In the genomic region with DNA sequence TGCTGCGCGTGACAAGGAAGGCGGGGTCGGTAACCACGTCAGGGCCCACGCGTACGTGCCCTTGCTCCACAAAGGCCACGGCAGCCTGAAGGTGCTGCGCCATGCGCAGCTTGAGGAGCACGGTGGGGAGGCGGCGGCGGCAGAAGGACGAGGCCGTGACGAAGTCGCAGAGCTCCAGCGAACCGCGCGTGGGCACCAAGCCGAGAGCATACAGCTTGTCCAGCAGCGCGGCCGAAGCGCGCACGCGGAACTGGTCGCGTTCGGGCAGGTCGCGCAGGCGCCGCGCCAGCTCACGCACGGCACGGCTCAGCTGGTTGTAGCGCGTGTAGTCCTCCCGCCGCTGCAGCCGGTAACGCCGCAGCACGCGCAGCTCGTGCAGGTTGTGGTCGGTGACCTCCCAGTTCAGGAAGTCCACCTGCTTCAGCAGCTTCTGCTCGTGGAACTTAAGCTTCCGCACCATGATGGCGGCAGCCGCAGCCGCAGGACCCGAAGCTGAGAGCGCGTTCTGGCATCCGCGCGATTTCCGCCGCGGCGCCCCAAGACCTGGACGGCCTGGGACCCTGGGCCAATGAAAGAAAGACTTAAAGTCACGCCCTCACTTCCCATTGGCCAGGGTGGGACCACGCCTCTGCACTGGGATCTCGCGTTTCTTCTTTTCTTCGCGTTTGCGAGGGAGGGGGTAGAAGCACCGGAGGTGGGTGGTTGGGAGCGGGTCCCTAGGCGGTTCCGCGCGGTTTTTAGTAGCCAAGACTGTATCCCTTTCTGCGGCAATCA, we compare ENCODE assay signal across 8 cellular contexts. TPM values are rescaled to one million over a fixed set of nuclear protein-coding genes. Genes with fewer than 3 reads are reported as not detected.
A peak's percentile ranks its signal among the peaks of the same experiment; 100 is the strongest.
DNase-seq lines count a peak whose midpoint lies in the region; ATAC-seq lines count a peak whose summit lies in the region.

A gene with protein sequence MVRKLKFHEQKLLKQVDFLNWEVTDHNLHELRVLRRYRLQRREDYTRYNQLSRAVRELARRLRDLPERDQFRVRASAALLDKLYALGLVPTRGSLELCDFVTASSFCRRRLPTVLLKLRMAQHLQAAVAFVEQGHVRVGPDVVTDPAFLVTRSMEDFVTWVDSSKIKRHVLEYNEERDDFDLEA (minus strand): TSS at position 516 of the 774 bp plus-strand sequence. CDS start 56 bp downstream, at position 460.

- H3K4me1 ChIP-seq in CD8-positive, alpha-beta memory T cell (ENCODE audit: insufficient read depth, low read length): peaks cover 33% of the 10 kb centered on the region

- H3K27ac ChIP-seq in CD8-positive, alpha-beta memory T cell (ENCODE audit: low read depth, low read length): peak within 1 kb of the TSS; percentile 92

- DNase-seq in CD8-positive, alpha-beta memory T cell: peak; percentile 87 to 95 (median 92)
- DNase-seq in HS-5 (ENCODE audit: low read depth) (peak; percentile 85), lung microvascular endothelial cell (ENCODE audit: low read depth in 2 of 2) (peak; percentile 97)
- DNase-seq in NK-92 treated with Interleukin-12 subunit alpha and Interleukin-12 subunit beta, amount 100 ng/mL, for 24 hours (lab: John Stamatoyannopoulos, UW): peak; percentile 93
- DNase-seq in activated CD8-positive, alpha-beta memory T cell treated with anti-CD3 and anti-CD28 coated beads for 24 hours: peak; percentile 94
- peak; percentile 87 for DNase-seq in effector CD8-positive, alpha-beta T cell (lab: John Stamatoyannopoulos, UW)
- peak; percentile 83 to 94 (median 86) for DNase-seq in stimulated activated CD4-positive, alpha-beta T cell treated with anti-CD3 and anti-CD28 coated beads, TNF-alpha, amount 100 ng/mL, for 48 hours (ENCODE audit: low read depth in 3 of 3)

- peaks cover 0 to 36% (median 2%) of the 10 kb centered on the region in 3 donors for H3K36me3 Mint-ChIP-seq in CD8-positive, alpha-beta memory T cell

- H3K4me3 ChIP-seq in CD8-positive, alpha-beta memory T cell (ENCODE audit: low read length): peak within 1 kb of the TSS; percentile 77

- H3K27ac Mint-ChIP-seq in CD8-positive, alpha-beta memory T cell: peak within 1 kb of the TSS; percentile 89 to 97 (median 96)

- H3K4me1 Mint-ChIP-seq in CD8-positive, alpha-beta memory T cell: peaks cover 33 to 46% (median 44%) of the 10 kb centered on the region in 3 donors

- H3K36me3 ChIP-seq in CD8-positive, alpha-beta memory T cell (ENCODE audit: insufficient read depth, low read length): peaks cover 6% of the 10 kb centered on the region

- H3K4me3 Mint-ChIP-seq in CD8-positive, alpha-beta memory T cell: peak within 1 kb of the TSS; percentile 93 to 97 (median 93)

- peak; percentile 91 for ATAC-seq in GM19468 (IDR thresholded peaks at IDR 0.05; ENCODE audit: extremely low read depth, unreplicated experiment)

- CTCF ChIA-PET in CD8-positive, alpha-beta memory T cell (lab: Charles Lee): interaction anchor here (0.8 to 3.8 kb wide), 16 partner anchors 12 to 272 kb away, joined by 3 to 39 read pairs (median 5); partner anchors contain the start of genes MAN2C1, PTPN9, SIN3A and SNUPN

- H3K27me3 ChIP-seq in CD8-positive, alpha-beta memory T cell (ENCODE audit: insufficient read depth, low read length, poor library complexity, severe bottlenecking): no peaks in the 10 kb centered on the region

- POLR2A ChIA-PET in CD8-positive, alpha-beta memory T cell (lab: Charles Lee): interaction anchor here (0.6 to 5.1 kb wide), 13 partner anchors 10 to 292 kb away, joined by 3 to 130 read pairs (median 6); partner anchors contain the start of genes MAN2C1, PTPN9, SIN3A and SNUPN

- H3K9me3 Mint-ChIP-seq in CD8-positive, alpha-beta memory T cell: no peaks in the 10 kb centered on the region

- H3K9me3 ChIP-seq in CD8-positive, alpha-beta memory T cell (ENCODE audit: low read length): no peaks in the 10 kb centered on the region

- H3K27me3 Mint-ChIP-seq in CD8-positive, alpha-beta memory T cell: no peaks in the 10 kb centered on the region

RNA-seq across cellular contexts. Expression of the gene that starts here (rescaled TPM):
- total RNA-seq in CD8-positive, alpha-beta memory T cell: 100 to 1,000 TPM; 123 to 134 TPM
- polyA plus RNA-seq in CD8-positive, alpha-beta memory T cell: 247 TPM
- 51.6 and 92.1 TPM in 2 replicates for total RNA-seq in lung microvascular endothelial cell

Comparison
In these comparisons a context has a peak if more than half of its experiments do, and no peak if none do; other contexts are left out.
1. Peak in every context shown above with its lines: DNase-seq, ATAC-seq, H3K4me3 ChIP-seq and H3K27ac ChIP-seq.